In genomic region chr14:56023681-56024080, GRCh38 we compare ENCODE assay signal across 14 cellular contexts.
DNase-seq lines count a peak whose midpoint lies in the region; ATAC-seq and TF ChIP-seq lines count a peak whose summit lies in the region.
"Had no signal": no experiment of that assay in that cellular context is flagged by ENCODE, and none has a peak within 500 bp of the region (broad histone marks: within the 10 kb centered on the region; RNA-seq: fewer than 3 reads in every experiment).

No MANE protein-coding gene starts in this region.

- H3K36me3 Mint-ChIP-seq in GM23338 (ENCODE audit: low read depth) (peaks cover 10% of the 10 kb centered on the region), brain (peaks cover 5% of the 10 kb centered on the region)
- H3K36me3 Mint-ChIP-seq: CD8-positive, alpha-beta T cell had no signal

- H3K27me3 Mint-ChIP-seq in GM23338 (ENCODE audit: insufficient read depth, low read depth, poor library complexity) (peaks cover 2% of the 10 kb centered on the region), brain (no peaks in the 10 kb centered on the region)

- H3K36me3 ChIP-seq in GM23338 (ENCODE audit: insufficient read depth), result peaks cover 8% of the 10 kb centered on the region
- H3K36me3 ChIP-seq: BLaER1 treated with 17β-estradiol and CSF1 and Interleukin-3, amounts not matched to agents 10 nM and 100 nM had no signal

- H3K27me3 ChIP-seq in GM23338 (ENCODE audit: insufficient read depth), result no peaks in the 10 kb centered on the region
- H3K27me3 ChIP-seq: BLaER1 treated with 17β-estradiol and CSF1 and Interleukin-3, amounts not matched to agents 10 nM and 100 nM had no signal

- no peak for ATAC-seq in GM23338
- ATAC-seq in GM21360 (IDR thresholded peaks at IDR 0.05; ENCODE audit: unreplicated experiment), result no peak
- ATAC-seq in GM18858 (IDR thresholded peaks at IDR 0.05; ENCODE audit: unreplicated experiment), result no peak
- ATAC-seq: CD8-positive, alpha-beta T cell had no signal

- no peak overlapping the region for H3K4me2 ChIP-seq in GM23338
- H3K4me2 ChIP-seq: BLaER1 treated with 17β-estradiol and CSF1 and Interleukin-3, amounts not matched to agents 10 nM and 100 nM had no signal

- no peaks in the 10 kb centered on the region for H3F3A ChIP-seq in GM23338 (replicated peaks; ENCODE audit: low read depth)

- no peak overlapping the region for H3K4me3 ChIP-seq in GM23338
- H3K4me3 ChIP-seq: BLaER1 treated with 17β-estradiol and CSF1 and Interleukin-3, amounts not matched to agents 10 nM and 100 nM had no signal

- TF ChIP-seq CTCF in GM23338 (conservative IDR thresholded peaks at IDR 0.05; ENCODE audit: low read depth in 2 of 2) (no peak), brain (conservative IDR thresholded peaks at IDR 0.05) (no peak)

- H3K27ac Mint-ChIP-seq in GM23338 (no peak overlapping the region), brain (peak overlapping the region in 4 of 5 experiments; percentile 13 to 78 (median 60))
- H3K27ac Mint-ChIP-seq: B cell; CD8-positive, alpha-beta T cell had no signal

- H2AFZ ChIP-seq in GM23338, result peak overlapping the region; percentile 39; the same call in 1 of the 2 replicates

- peaks cover 17% of the 10 kb centered on the region for H3K9me3 Mint-ChIP-seq in GM23338
- peaks cover 6 to 18% (median 9%) of the 10 kb centered on the region in 5 experiments for H3K9me3 Mint-ChIP-seq in brain

- H3K4me3 Mint-ChIP-seq in GM23338 (no peak overlapping the region), brain (no peak overlapping the region)
- H3K4me3 Mint-ChIP-seq: B cell; CD8-positive, alpha-beta T cell had no signal

- H3K79me2 ChIP-seq in GM23338 (replicated peaks; ENCODE audit: insufficient read depth), result no peaks in the 10 kb centered on the region

- H3K9me2 ChIP-seq in GM23338 (ENCODE audit: insufficient read depth), result peaks cover 9% of the 10 kb centered on the region

- H3K27ac ChIP-seq in GM23338 (ENCODE audit: low read depth), result no peak overlapping the region
- H3K27ac ChIP-seq: BLaER1 treated with 17β-estradiol and CSF1 and Interleukin-3, amounts not matched to agents 10 nM and 100 nM had no signal

- peaks cover 4% of the 10 kb centered on the region; the same call in 1 of the 2 replicates for H3K4me1 ChIP-seq in GM23338 (ENCODE audit: insufficient read depth)
- H3K4me1 ChIP-seq: BLaER1 treated with 17β-estradiol and CSF1 and Interleukin-3, amounts not matched to agents 10 nM and 100 nM had no signal

- no peaks in the 10 kb centered on the region for H4K20me1 ChIP-seq in GM23338 (replicated peaks; ENCODE audit: insufficient read depth)
- H4K20me1 ChIP-seq: BLaER1 treated with 17β-estradiol and CSF1 and Interleukin-3, amounts not matched to agents 10 nM and 100 nM had no signal

- DNase-seq in GM23338 (ENCODE audit: low spot score) (no peak), left kidney (ENCODE audit: low read depth, low spot score) (peak; percentile 1), pons (ENCODE audit: low spot score) (peak; percentile 42), D341Med (ENCODE audit: low spot score) (no peak), ureter (ENCODE audit: low spot score) (no peak)
- DNase-seq: 8988T; CD8-positive, alpha-beta T cell; COR-L47; HCEC 1CT had no signal

- peaks cover 7% of the 10 kb centered on the region; the same call in 2 of the 3 replicates for H3K4me1 Mint-ChIP-seq in GM23338
- peaks cover 27% of the 10 kb centered on the region for H3K4me1 Mint-ChIP-seq in brain
- H3K4me1 Mint-ChIP-seq: B cell had no signal

TF ChIP-seq in GM23338, 12 proteins besides CTCF, POLR2A, EP300 and RAD21:
- no peak for TF ChIP-seq STAT1 (IDR thresholded peaks at IDR 0.05; ENCODE audit: unreplicated experiment)
- TF ChIP-seq EZH2phosphoT487 (IDR thresholded peaks at IDR 0.05; ENCODE audit: unreplicated experiment), result no peak
- TF ChIP-seq JUNB (IDR thresholded peaks at IDR 0.05; ENCODE audit: unreplicated experiment), result no peak
- no peak for TF ChIP-seq ETS1 (IDR thresholded peaks at IDR 0.05)
- TF ChIP-seq EZH2 (IDR thresholded peaks at IDR 0.05; ENCODE audit: low read depth, unreplicated experiment), result no peak

Comparison
In these comparisons a context has a peak if more than half of its experiments do, and no peak if none do; other contexts are left out.
1. DNase-seq: peak in left kidney (single experiment) and pons (single experiment); none in GM23338 (single experiment), D341Med (single experiment) and ureter (single experiment).